Comparison of ENCODE assay signal across 12 cellular contexts in the genomic region with DNA sequence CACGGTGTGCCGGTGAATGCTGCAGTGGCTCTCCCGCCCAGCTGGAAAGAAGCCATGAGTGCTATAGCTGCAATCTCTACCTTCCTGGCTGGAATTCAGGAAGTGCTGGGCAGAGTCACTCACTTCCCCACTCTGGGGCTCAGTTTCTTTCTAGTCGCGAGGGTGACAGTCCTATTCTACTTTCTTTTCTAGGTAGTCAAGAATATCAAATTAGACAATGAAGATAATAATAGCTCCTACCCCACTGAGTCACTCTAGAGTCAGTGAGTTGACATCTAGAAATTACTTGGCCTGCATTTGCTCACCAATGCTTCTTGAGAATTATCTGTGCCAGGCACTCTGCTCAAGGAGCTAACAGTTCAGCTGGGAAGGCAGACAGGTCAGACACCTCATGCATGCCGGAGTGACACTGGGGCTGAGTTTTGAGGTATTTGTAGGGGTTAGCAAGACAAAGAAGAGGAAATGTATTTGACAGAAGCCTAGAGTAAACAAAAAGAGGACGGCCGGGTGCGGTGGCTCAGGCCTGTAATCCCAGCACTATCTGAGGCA. TPM values are rescaled to one million over a fixed set of nuclear protein-coding genes. Genes with fewer than 3 reads are reported as not detected.
DNase-seq lines count a peak whose midpoint lies in the region; ATAC-seq and TF ChIP-seq lines count a peak whose summit lies in the region.
"Had no signal": no experiment of that assay in that cellular context is flagged by ENCODE, and none has a peak within 500 bp of the region (broad histone marks: within the 10 kb centered on the region; RNA-seq: fewer than 3 reads in every experiment).

No MANE protein-coding gene starts in this region.

- BruUV-seq in HCT116 (replicated peaks; lab: Mats Ljungman, UMichigan) = no TSS peak

- peaks cover 0 to 9% of the 10 kb centered on the region in 2 donors for H3K36me3 Mint-ChIP-seq in CD4-positive, alpha-beta memory T cell
- H3K36me3 Mint-ChIP-seq in activated naive CD8-positive, alpha-beta T cell = peaks cover 5% of the 10 kb centered on the region

- H2BK5ac ChIP-seq in trophoblast cell (ENCODE audit: low read depth, low read length, poor library complexity) = no peak overlapping the region

- peaks cover 6% of the 10 kb centered on the region for H3K79me1 ChIP-seq in trophoblast cell (ENCODE audit: low read length)

- H3K4me3 Mint-ChIP-seq in CD4-positive, alpha-beta memory T cell = peak overlapping the region in 3 of 8 donors; percentile 10 to 79 (median 45)
- peak overlapping the region; percentile 76 for H3K4me3 Mint-ChIP-seq in activated naive CD8-positive, alpha-beta T cell

- no peak overlapping the region for H3K4ac ChIP-seq in trophoblast cell (ENCODE audit: low read depth, low read length)

- RAD21 ChIA-PET in HCT116 (lab: Charles Lee; ENCODE audit: low non-redundant PET in 1 of 2, low total read pairs in 2 of 2, uncharacterized antibody in 2 of 2, unreplicated experiment in 2 of 2) = interaction anchor here in 1 of 2 experiments (0.7 kb wide), 1 partner anchor 79 kb away, joined by 7 read pairs; no protein-coding TSS in a partner anchor

- no peaks in the 10 kb centered on the region for H3K9me3 ChIP-seq in CD4-positive, alpha-beta memory T cell (ENCODE audit: control insufficient read depth in 1 of 2, low read length in 2 of 2)
- H3K9me3 ChIP-seq in HCT116 (ENCODE audit: control insufficient read depth in 1 of 2, insufficient read depth in 1 of 2, low read depth in 1 of 2, low read length in 2 of 2) = no peaks in the 10 kb centered on the region
- H3K9me3 ChIP-seq in mucosa of rectum (ENCODE audit: control insufficient read depth in 2 of 2, low read length in 2 of 2) = no peaks in the 10 kb centered on the region
- H3K9me3 ChIP-seq in trophoblast cell (ENCODE audit: insufficient read depth, low read depth, low read length) = no peaks in the 10 kb centered on the region

- no peak for TF ChIP-seq RAD21 in HCT116 (IDR thresholded peaks at IDR 0.05; ENCODE audit: low read depth)

- CTCF ChIA-PET in CD4-positive, alpha-beta memory T cell (lab: Charles Lee; ENCODE audit: partially characterized antibody) = interaction anchor here (0.7 to 6.8 kb wide), 8 partner anchors 18 to 246 kb away, joined by 3 to 143 read pairs (median 8); a partner anchor contains a TSS
- CTCF ChIA-PET in HCT116 (lab: Charles Lee) = interaction anchor here (0.7 to 2.1 kb wide), 2 partner anchors 246 to 365 kb away, joined by 6 to 11 read pairs; no protein-coding TSS in a partner anchor

- H3K4me1 ChIP-seq in CD4-positive, alpha-beta memory T cell (ENCODE audit: insufficient read depth, low read length) = peaks cover 37% of the 10 kb centered on the region
- H3K4me1 ChIP-seq in HCT116 (ENCODE audit: control insufficient read depth in 1 of 2, insufficient read depth in 2 of 2, low read length in 2 of 2) (peaks cover 14 to 41% of the 10 kb centered on the region in 2 experiments), mucosa of rectum (ENCODE audit: control insufficient read depth in 2 of 2, insufficient read depth in 2 of 2, low read length in 2 of 2) (peaks cover 32 to 41% of the 10 kb centered on the region in 2 donors), trophoblast cell (ENCODE audit: control insufficient read depth in 1 of 2, insufficient read depth in 2 of 2, low read length in 2 of 2) (peaks cover 8% of the 10 kb centered on the region in 2 experiments)

- H3K9ac ChIP-seq in HCT116 (ENCODE audit: low read length) = no peak overlapping the region
- no peak overlapping the region for H3K9ac ChIP-seq in mucosa of rectum (ENCODE audit: low read depth in 1 of 2, low read length in 2 of 2)
- H3K9ac ChIP-seq in trophoblast cell (ENCODE audit: low read length) = no peak overlapping the region

- TF ChIP-seq POLR2A in HCT116 (IDR thresholded peaks at IDR 0.05; ENCODE audit: borderline replicate concordance, extremely low read depth, insufficient read depth, insufficient read length) = no peak

- POLR2A ChIA-PET in CD4-positive, alpha-beta memory T cell (lab: Charles Lee; ENCODE audit: partially characterized antibody) = interaction anchor here (1.0 to 1.2 kb wide), 4 partner anchors 42 to 255 kb away, joined by 3 to 6 read pairs (median 4); a partner anchor contains a TSS
- POLR2A ChIA-PET in HCT116 (lab: Charles Lee) = interaction anchor here (0.5 kb wide), 1 partner anchor 203 kb away, joined by 3 read pairs; no protein-coding TSS in a partner anchor

- H4K91ac ChIP-seq in trophoblast cell (ENCODE audit: low read depth, low read length) = no peak overlapping the region

- no peaks in the 10 kb centered on the region for H3K36me3 ChIP-seq in CD4-positive, alpha-beta memory T cell (ENCODE audit: insufficient read depth, low read length)
- H3K36me3 ChIP-seq in HCT116 (ENCODE audit: control insufficient read depth in 1 of 2, insufficient read depth in 2 of 2, low read length in 2 of 2) = peaks cover 28 to 49% of the 10 kb centered on the region in 2 experiments
- H3K36me3 ChIP-seq in mucosa of rectum (ENCODE audit: control insufficient read depth in 2 of 2, insufficient read depth in 2 of 2, low read length in 2 of 2) = peaks cover 0 to 5% of the 10 kb centered on the region in 2 donors
- H3K36me3 ChIP-seq in trophoblast cell (ENCODE audit: control insufficient read depth in 1 of 2, insufficient read depth in 2 of 2, low read length in 2 of 2) = peaks cover 21 to 25% of the 10 kb centered on the region in 2 experiments

- H3K4me1 Mint-ChIP-seq in CD4-positive, alpha-beta memory T cell = peaks cover 27 to 60% (median 40%) of the 10 kb centered on the region in 4 donors
- H3K4me1 Mint-ChIP-seq in activated naive CD8-positive, alpha-beta T cell (ENCODE audit: low read depth) = peaks cover 37% of the 10 kb centered on the region

- peak overlapping the region in 5 of 7 donors; percentile 36 to 81 (median 57) for H3K27ac Mint-ChIP-seq in CD4-positive, alpha-beta memory T cell
- peak overlapping the region; percentile 81 for H3K27ac Mint-ChIP-seq in activated naive CD8-positive, alpha-beta T cell

- H3K79me2 ChIP-seq in HCT116 (ENCODE audit: insufficient read depth, low read length) (peaks cover 72% of the 10 kb centered on the region), trophoblast cell (ENCODE audit: control insufficient read depth, insufficient read depth, low read length, poor library complexity) (no peaks in the 10 kb centered on the region)

- peaks cover 9% of the 10 kb centered on the region; the same call in 1 of the 2 replicates for H4K20me1 ChIP-seq in HCT116 (ENCODE audit: insufficient read depth)

- H3K27ac ChIP-seq in CD4-positive, alpha-beta memory T cell (ENCODE audit: low read depth, low read length) = no peak overlapping the region
- H3K27ac ChIP-seq in HCT116 (ENCODE audit: low read depth, low read length) = 0 out of 2 replicates have a peak overlapping the region, but pooled peaks have one; percentile 17
- H3K27ac ChIP-seq in mucosa of rectum (ENCODE audit: low read depth in 2 of 2, low read length in 2 of 2) = peak overlapping the region; percentile 33 to 61
- H3K27ac ChIP-seq in trophoblast cell (ENCODE audit: low read depth, low read length) = no peak overlapping the region

- intact Hi-C loops in CD4-positive, alpha-beta memory T cell (cut with micrococcal nuclease) = loop anchor here (5.0 kb wide), 1 partner anchor 476 kb away; a partner anchor contains a TSS
- intact Hi-C loops in HCT116 (cut with micrococcal nuclease) = no loop called here

- no peak for DNase-seq in CD4-positive, alpha-beta memory T cell
- DNase-seq in HCT116 (ENCODE audit: low read depth, low spot score) (no peak), NCI-H2227 (lab: John Stamatoyannopoulos, UW; ENCODE audit: unreplicated experiment) (no peak), trophoblast cell (no peak), UCSD-AML1 (lab: John Stamatoyannopoulos, UW; ENCODE audit: unreplicated experiment) (no peak), SIG-M5 (lab: John Stamatoyannopoulos, UW) (no peak)
- DNase-seq: KBM-7, NCI-H2107 had no signal

- no peak overlapping the region for H3K23ac ChIP-seq in trophoblast cell (ENCODE audit: low read length)

- no peak overlapping the region for H3K4me2 ChIP-seq in HCT116 (ENCODE audit: low read length)
- no peak overlapping the region for H3K4me2 ChIP-seq in trophoblast cell (ENCODE audit: low read length)

- no peak overlapping the region for H4K12ac ChIP-seq in trophoblast cell (ENCODE audit: low read depth, low read length)

- no peak overlapping the region for H2AK5ac ChIP-seq in trophoblast cell (ENCODE audit: low read length)

- H4K8ac ChIP-seq in trophoblast cell (ENCODE audit: low read depth, low read length) = no peak overlapping the region

- no peak overlapping the region for H3K18ac ChIP-seq in trophoblast cell (ENCODE audit: low read length)

- no peak overlapping the region for H2BK120ac ChIP-seq in trophoblast cell (ENCODE audit: insufficient read depth, low read length, poor library complexity)

- ATAC-seq in HCT116 = no peak
- ATAC-seq: SK-N-SH treated with all-trans-retinoic acid at 6 μM for 48 hours had no signal

- no CpG with 5 or more reads among the region's 9 CpGs for WGBS in trophoblast cell (ENCODE audit: extremely low coverage, insufficient coverage, insufficient read length)

- peaks cover 0 to 9% (median 0%) of the 10 kb centered on the region in 8 donors for H3K9me3 Mint-ChIP-seq in CD4-positive, alpha-beta memory T cell
- no peaks in the 10 kb centered on the region for H3K9me3 Mint-ChIP-seq in activated naive CD8-positive, alpha-beta T cell (ENCODE audit: low read depth)

- TF ChIP-seq CTCF in HCT116 (IDR thresholded peaks at IDR 0.05 in 2 of 3, conservative IDR thresholded peaks at IDR 0.05 in 1 of 3; ENCODE audit: borderline replicate concordance in 1 of 3, insufficient read depth in 1 of 3, low read depth in 2 of 3, low read length in 2 of 3) = no peak

- no peaks in the 10 kb centered on the region for H3K9me2 ChIP-seq in HCT116 (ENCODE audit: insufficient read depth)

- H3K27me3 ChIP-seq in CD4-positive, alpha-beta memory T cell (ENCODE audit: insufficient read depth, low read length) = no peaks in the 10 kb centered on the region
- H3K27me3 ChIP-seq in HCT116 (ENCODE audit: insufficient read depth, low read length) (no peaks in the 10 kb centered on the region), mucosa of rectum (ENCODE audit: control insufficient read depth in 2 of 2, insufficient read depth in 2 of 2, low read length in 2 of 2) (no peaks in the 10 kb centered on the region), trophoblast cell (ENCODE audit: insufficient read depth, low read length) (no peaks in the 10 kb centered on the region)

- no peak overlapping the region for H3K14ac ChIP-seq in trophoblast cell (ENCODE audit: low read length)

- H3K27me3 Mint-ChIP-seq in CD4-positive, alpha-beta memory T cell = no peaks in the 10 kb centered on the region
- no peaks in the 10 kb centered on the region for H3K27me3 Mint-ChIP-seq in activated naive CD8-positive, alpha-beta T cell

- no peak overlapping the region for H2BK12ac ChIP-seq in trophoblast cell (ENCODE audit: low read length)

- no peak overlapping the region for H3K4me3 ChIP-seq in CD4-positive, alpha-beta memory T cell (ENCODE audit: low read length in 2 of 2)
- H3K4me3 ChIP-seq in HCT116 (replicated peaks in 1 of 2; ENCODE audit: low read depth in 1 of 2, low read length in 2 of 2) (no peak overlapping the region), mucosa of rectum (ENCODE audit: low read length in 2 of 2) (peak overlapping the region in 1 of 2 donors; percentile 14), trophoblast cell (ENCODE audit: low read depth, low read length) (no peak overlapping the region)

- H2AFZ ChIP-seq in HCT116 (ENCODE audit: low read depth, low read length, poor library complexity, severe bottlenecking) (no peak overlapping the region), trophoblast cell (ENCODE audit: insufficient read depth, low read length, poor library complexity) (no peak overlapping the region)

RNA-seq across cellular contexts. Expression of a gene that starts 3.2 kb away (rescaled TPM):
- total RNA-seq in CD4-positive, alpha-beta memory T cell = 10 to 100 TPM in 1 of 2 experiments, 1 to 10 TPM in 1; 7.6 to 12.0 TPM
- 10 to 100 TPM; 14.1 to 19.2 TPM for polyA plus RNA-seq in CD4-positive, alpha-beta memory T cell
- total RNA-seq in HCT116 (2021; ENCODE audit: unreplicated experiment) = 44.7 TPM
- 43.0 and 61.7 TPM in 2 replicates for polyA plus RNA-seq in HCT116 (2012)
- 17.4 and 17.7 TPM in 2 replicates for polyA plus RNA-seq in trophoblast cell (2013)

RNA-seq across cellular contexts. Expression of a gene that starts 17.1 kb away (rescaled TPM):
- total RNA-seq in CD4-positive, alpha-beta memory T cell = 10 to 100 TPM; 14.3 to 14.8 TPM
- 1 to 10 TPM in 1 of 2 donors, under 1 TPM in 1; 0.37 to 1.4 TPM for polyA plus RNA-seq in CD4-positive, alpha-beta memory T cell
- total RNA-seq in HCT116 (2021; ENCODE audit: unreplicated experiment) = 3.7 TPM
- polyA plus RNA-seq in HCT116 (2012) = 1.1 and 1.8 TPM in 2 replicates
- 0.36 and 0.38 TPM in 2 replicates for polyA plus RNA-seq in trophoblast cell (2013)

RNA-seq across cellular contexts. Expression of a gene that starts 25.5 kb away (rescaled TPM):
- total RNA-seq in CD4-positive, alpha-beta memory T cell = under 1 TPM; 0.36 to 0.81 TPM
- not detected for polyA plus RNA-seq in CD4-positive, alpha-beta memory T cell
- 9.3 TPM for total RNA-seq in HCT116 (2021; ENCODE audit: unreplicated experiment)
- 8.4 and 12.1 TPM in 2 replicates for polyA plus RNA-seq in HCT116 (2012)
- 4.4 TPM in 2 replicates for polyA plus RNA-seq in trophoblast cell (2013)

RNA-seq across cellular contexts. Expression of a gene that starts 28.9 kb away (rescaled TPM):
- not detected for total RNA-seq in CD4-positive, alpha-beta memory T cell
- polyA plus RNA-seq in CD4-positive, alpha-beta memory T cell = not detected
- total RNA-seq in HCT116 (2021; ENCODE audit: unreplicated experiment) = 13.9 TPM
- polyA plus RNA-seq in HCT116 (2012) = 4.5 and 6.2 TPM in 2 replicates
- 0.31 and 0.43 TPM in 2 replicates for polyA plus RNA-seq in trophoblast cell (2013)
- total RNA-seq: Daoy had no signal

Comparison
In these comparisons a context has a peak if more than half of its experiments do, and no peak if none do; other contexts are left out.
1. H3K27ac ChIP-seq: peak in HCT116 (single experiment) and mucosa of rectum (2 of 2); none in CD4-positive, alpha-beta memory T cell (single experiment) and trophoblast cell (single experiment).